Comparison of ENCODE assay signal across 1 cellular context in the genomic region with DNA sequence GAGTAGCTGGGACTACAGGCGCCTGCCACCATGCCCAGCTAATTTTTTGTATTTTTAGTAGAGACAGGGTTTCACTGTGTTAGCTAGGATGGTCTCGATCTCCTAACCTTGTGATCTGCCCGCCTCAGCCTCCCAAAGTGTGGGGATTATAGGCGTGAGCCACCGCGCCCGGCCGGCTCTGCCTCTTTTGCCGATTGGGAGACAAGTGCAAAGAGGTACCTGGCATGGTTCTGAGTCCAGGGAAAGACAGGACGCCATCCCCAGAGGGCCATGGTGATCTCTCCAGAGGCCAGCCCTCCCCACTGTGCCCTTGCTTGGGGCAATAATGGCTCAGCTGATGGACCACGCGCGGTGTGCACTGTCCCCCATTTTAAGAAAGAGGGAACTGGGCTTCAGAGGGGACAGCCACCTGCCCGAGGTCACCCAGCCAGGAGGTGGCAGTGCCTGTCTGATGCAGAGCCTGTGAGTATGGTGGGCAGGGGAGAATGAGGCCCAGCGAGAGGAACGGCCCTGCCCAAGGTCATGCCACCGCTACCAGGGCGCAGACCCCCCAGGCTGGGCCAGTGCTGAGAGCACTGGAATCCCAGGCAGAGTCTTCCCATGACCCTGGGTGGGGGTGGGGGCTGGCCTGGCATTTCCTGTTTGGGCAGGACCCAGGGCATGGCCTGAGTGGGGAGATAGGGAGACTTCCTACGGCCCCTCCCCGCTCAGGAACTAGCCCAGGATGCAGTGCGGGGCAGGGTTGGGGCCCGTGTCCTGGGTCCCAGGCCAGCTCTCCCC.
TF ChIP-seq lines count a peak whose summit lies in the region.

No MANE protein-coding gene starts in this region.

TF ChIP-seq in HepG2, 621 proteins besides CTCF, POLR2A, EP300 and RAD21 (continued from another document and continues in another):
- TF ChIP-seq ZNF567 (CRISPR knock-in tag; IDR thresholded peaks at IDR 0.05; ENCODE audit: borderline replicate concordance) = peak; percentile 82; the same call in 1 of the 2 replicates
- TF ChIP-seq TBX3 (IDR thresholded peaks at IDR 0.05; ENCODE audit: borderline replicate concordance) = no peak
- TF ChIP-seq GPN1 (CRISPR knock-in tag; IDR thresholded peaks at IDR 0.05; ENCODE audit: borderline replicate concordance) = no peak
- peak; percentile 68; the same call in 1 of the 2 replicates for TF ChIP-seq ZNF350 (CRISPR knock-in tag; IDR thresholded peaks at IDR 0.05; ENCODE audit: borderline replicate concordance, low read depth)
- TF ChIP-seq SP4 (CRISPR knock-in tag; IDR thresholded peaks at IDR 0.05) = peak; percentile 29; the same call in 1 of the 2 replicates
- TF ChIP-seq ZBTB7B (CRISPR knock-in tag; IDR thresholded peaks at IDR 0.05) = 0 out of 2 replicates have a peak, but pooled peaks have one; percentile 1
- no peak for TF ChIP-seq LCORL (IDR thresholded peaks at IDR 0.05)
- peak; percentile 54; the same call in 1 of the 2 replicates for TF ChIP-seq LCORL (CRISPR knock-in tag; IDR thresholded peaks at IDR 0.05)
- TF ChIP-seq, protein P1, sequence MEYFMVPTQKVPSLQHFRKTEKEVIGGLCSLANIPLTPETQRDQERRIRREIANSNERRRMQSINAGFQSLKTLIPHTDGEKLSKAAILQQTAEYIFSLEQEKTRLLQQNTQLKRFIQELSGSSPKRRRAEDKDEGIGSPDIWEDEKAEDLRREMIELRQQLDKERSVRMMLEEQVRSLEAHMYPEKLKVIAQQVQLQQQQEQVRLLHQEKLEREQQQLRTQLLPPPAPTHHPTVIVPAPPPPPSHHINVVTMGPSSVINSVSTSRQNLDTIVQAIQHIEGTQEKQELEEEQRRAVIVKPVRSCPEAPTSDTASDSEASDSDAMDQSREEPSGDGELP (IDR thresholded peaks at IDR 0.05; ENCODE audit: borderline replicate concordance, low read depth) = no peak
- TF ChIP-seq, protein P2, sequence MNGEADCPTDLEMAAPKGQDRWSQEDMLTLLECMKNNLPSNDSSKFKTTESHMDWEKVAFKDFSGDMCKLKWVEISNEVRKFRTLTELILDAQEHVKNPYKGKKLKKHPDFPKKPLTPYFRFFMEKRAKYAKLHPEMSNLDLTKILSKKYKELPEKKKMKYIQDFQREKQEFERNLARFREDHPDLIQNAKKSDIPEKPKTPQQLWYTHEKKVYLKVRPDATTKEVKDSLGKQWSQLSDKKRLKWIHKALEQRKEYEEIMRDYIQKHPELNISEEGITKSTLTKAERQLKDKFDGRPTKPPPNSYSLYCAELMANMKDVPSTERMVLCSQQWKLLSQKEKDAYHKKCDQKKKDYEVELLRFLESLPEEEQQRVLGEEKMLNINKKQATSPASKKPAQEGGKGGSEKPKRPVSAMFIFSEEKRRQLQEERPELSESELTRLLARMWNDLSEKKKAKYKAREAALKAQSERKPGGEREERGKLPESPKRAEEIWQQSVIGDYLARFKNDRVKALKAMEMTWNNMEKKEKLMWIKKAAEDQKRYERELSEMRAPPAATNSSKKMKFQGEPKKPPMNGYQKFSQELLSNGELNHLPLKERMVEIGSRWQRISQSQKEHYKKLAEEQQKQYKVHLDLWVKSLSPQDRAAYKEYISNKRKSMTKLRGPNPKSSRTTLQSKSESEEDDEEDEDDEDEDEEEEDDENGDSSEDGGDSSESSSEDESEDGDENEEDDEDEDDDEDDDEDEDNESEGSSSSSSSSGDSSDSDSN (CRISPR knock-in tag; IDR thresholded peaks at IDR 0.05) = peak; percentile 56
- TF ChIP-seq KLF6 (CRISPR knock-in tag; IDR thresholded peaks at IDR 0.05) = no peak
- TF ChIP-seq TCF7 (IDR thresholded peaks at IDR 0.05; ENCODE audit: low read depth) = no peak
- no peak for TF ChIP-seq TCF7L2 (IDR thresholded peaks at IDR 0.05; ENCODE audit: low read depth, low read length)
- TF ChIP-seq XBP1 (CRISPR knock-in tag; IDR thresholded peaks at IDR 0.05) = no peak
- TF ChIP-seq, protein P3, sequence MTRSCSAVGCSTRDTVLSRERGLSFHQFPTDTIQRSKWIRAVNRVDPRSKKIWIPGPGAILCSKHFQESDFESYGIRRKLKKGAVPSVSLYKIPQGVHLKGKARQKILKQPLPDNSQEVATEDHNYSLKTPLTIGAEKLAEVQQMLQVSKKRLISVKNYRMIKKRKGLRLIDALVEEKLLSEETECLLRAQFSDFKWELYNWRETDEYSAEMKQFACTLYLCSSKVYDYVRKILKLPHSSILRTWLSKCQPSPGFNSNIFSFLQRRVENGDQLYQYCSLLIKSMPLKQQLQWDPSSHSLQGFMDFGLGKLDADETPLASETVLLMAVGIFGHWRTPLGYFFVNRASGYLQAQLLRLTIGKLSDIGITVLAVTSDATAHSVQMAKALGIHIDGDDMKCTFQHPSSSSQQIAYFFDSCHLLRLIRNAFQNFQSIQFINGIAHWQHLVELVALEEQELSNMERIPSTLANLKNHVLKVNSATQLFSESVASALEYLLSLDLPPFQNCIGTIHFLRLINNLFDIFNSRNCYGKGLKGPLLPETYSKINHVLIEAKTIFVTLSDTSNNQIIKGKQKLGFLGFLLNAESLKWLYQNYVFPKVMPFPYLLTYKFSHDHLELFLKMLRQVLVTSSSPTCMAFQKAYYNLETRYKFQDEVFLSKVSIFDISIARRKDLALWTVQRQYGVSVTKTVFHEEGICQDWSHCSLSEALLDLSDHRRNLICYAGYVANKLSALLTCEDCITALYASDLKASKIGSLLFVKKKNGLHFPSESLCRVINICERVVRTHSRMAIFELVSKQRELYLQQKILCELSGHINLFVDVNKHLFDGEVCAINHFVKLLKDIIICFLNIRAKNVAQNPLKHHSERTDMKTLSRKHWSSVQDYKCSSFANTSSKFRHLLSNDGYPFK (CRISPR knock-in tag; IDR thresholded peaks at IDR 0.05; ENCODE audit: borderline replicate concordance) = peak; percentile 65; the same call in 1 of the 2 replicates
- TF ChIP-seq XRCC5 (optimal IDR thresholded peaks at IDR 0.05; ENCODE audit: low read length) = no peak
- no peak for TF ChIP-seq ZNF558 (CRISPR knock-in tag; IDR thresholded peaks at IDR 0.05; ENCODE audit: borderline replicate concordance)
- no peak for TF ChIP-seq JUNB (CRISPR knock-in tag; IDR thresholded peaks at IDR 0.05; ENCODE audit: borderline replicate concordance)
- TF ChIP-seq, protein P4, sequence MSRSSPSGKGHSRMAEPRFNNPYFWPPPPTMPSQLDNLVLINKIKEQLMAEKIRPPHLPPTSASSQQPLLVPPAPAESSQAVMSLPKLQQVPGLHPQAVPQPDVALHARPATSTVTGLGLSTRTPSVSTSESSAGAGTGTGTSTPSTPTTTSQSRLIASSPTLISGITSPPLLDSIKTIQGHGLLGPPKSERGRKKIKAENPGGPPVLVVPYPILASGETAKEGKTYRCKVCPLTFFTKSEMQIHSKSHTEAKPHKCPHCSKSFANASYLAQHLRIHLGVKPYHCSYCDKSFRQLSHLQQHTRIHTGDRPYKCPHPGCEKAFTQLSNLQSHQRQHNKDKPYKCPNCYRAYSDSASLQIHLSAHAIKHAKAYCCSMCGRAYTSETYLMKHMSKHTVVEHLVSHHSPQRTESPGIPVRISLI (CRISPR knock-in tag; IDR thresholded peaks at IDR 0.05; ENCODE audit: borderline replicate concordance) = 0 out of 2 replicates have a peak, but pooled peaks have one; percentile 18
- TF ChIP-seq, protein P5, sequence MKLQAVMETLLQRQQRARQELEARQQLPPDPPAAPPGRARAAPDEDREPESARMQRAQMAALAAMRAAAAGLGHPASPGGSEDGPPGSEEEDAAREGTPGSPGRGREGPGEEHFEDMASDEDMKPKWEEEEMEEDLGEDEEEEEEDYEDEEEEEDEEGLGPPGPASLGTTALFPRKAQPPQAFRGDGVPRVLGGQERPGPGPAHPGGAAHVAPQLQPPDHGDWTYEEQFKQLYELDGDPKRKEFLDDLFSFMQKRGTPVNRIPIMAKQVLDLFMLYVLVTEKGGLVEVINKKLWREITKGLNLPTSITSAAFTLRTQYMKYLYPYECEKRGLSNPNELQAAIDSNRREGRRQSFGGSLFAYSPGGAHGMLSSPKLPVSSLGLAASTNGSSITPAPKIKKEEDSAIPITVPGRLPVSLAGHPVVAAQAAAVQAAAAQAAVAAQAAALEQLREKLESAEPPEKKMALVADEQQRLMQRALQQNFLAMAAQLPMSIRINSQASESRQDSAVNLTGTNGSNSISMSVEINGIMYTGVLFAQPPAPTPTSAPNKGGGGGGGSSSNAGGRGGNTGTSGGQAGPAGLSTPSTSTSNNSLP (IDR thresholded peaks at IDR 0.05; ENCODE audit: low read depth, low read length) = no peak
- peak; percentile 32; the same call in 1 of the 2 replicates for TF ChIP-seq SALL1 (CRISPR knock-in tag; IDR thresholded peaks at IDR 0.05)
- no peak for TF ChIP-seq NCOA1 (CRISPR knock-in tag; IDR thresholded peaks at IDR 0.05)
- TF ChIP-seq, protein P6, sequence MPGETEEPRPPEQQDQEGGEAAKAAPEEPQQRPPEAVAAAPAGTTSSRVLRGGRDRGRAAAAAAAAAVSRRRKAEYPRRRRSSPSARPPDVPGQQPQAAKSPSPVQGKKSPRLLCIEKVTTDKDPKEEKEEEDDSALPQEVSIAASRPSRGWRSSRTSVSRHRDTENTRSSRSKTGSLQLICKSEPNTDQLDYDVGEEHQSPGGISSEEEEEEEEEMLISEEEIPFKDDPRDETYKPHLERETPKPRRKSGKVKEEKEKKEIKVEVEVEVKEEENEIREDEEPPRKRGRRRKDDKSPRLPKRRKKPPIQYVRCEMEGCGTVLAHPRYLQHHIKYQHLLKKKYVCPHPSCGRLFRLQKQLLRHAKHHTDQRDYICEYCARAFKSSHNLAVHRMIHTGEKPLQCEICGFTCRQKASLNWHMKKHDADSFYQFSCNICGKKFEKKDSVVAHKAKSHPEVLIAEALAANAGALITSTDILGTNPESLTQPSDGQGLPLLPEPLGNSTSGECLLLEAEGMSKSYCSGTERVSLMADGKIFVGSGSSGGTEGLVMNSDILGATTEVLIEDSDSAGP (CRISPR knock-in tag; IDR thresholded peaks at IDR 0.05; ENCODE audit: borderline replicate concordance) = peak; percentile 47; the same call in 1 of the 2 replicates
- no peak; the same call in 1 of the 2 replicates for TF ChIP-seq NR2F6 (IDR thresholded peaks at IDR 0.05)
- TF ChIP-seq NR2F6 (CRISPR knock-in tag; IDR thresholded peaks at IDR 0.05) = peak; percentile 8; the same call in 1 of the 2 replicates
- TF ChIP-seq, protein P7, sequence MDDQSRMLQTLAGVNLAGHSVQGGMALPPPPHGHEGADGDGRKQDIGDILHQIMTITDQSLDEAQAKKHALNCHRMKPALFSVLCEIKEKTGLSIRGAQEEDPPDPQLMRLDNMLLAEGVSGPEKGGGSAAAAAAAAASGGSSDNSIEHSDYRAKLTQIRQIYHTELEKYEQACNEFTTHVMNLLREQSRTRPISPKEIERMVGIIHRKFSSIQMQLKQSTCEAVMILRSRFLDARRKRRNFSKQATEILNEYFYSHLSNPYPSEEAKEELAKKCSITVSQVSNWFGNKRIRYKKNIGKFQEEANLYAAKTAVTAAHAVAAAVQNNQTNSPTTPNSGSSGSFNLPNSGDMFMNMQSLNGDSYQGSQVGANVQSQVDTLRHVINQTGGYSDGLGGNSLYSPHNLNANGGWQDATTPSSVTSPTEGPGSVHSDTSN (CRISPR knock-in tag; IDR thresholded peaks at IDR 0.05; ENCODE audit: borderline replicate concordance) = no peak
- TF ChIP-seq, protein P8, sequence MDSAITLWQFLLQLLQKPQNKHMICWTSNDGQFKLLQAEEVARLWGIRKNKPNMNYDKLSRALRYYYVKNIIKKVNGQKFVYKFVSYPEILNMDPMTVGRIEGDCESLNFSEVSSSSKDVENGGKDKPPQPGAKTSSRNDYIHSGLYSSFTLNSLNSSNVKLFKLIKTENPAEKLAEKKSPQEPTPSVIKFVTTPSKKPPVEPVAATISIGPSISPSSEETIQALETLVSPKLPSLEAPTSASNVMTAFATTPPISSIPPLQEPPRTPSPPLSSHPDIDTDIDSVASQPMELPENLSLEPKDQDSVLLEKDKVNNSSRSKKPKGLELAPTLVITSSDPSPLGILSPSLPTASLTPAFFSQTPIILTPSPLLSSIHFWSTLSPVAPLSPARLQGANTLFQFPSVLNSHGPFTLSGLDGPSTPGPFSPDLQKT (CRISPR knock-in tag; IDR thresholded peaks at IDR 0.05; ENCODE audit: borderline replicate concordance) = no peak
- TF ChIP-seq HHEX (CRISPR knock-in tag; IDR thresholded peaks at IDR 0.05) = no peak
- TF ChIP-seq MIER3 (CRISPR knock-in tag; IDR thresholded peaks at IDR 0.05; ENCODE audit: borderline replicate concordance) = no peak
- TF ChIP-seq ARNT2 (CRISPR knock-in tag; IDR thresholded peaks at IDR 0.05; ENCODE audit: low read depth) = 0 out of 2 replicates have a peak, but pooled peaks have one; percentile 49
- peak; percentile 74 for TF ChIP-seq ZNF143 (CRISPR knock-in tag; IDR thresholded peaks at IDR 0.05)
- peak; percentile 66; the same call in 1 of the 2 replicates for TF ChIP-seq ETV5 (CRISPR knock-in tag; IDR thresholded peaks at IDR 0.05; ENCODE audit: borderline replicate concordance)
- no peak for TF ChIP-seq SP2 (CRISPR knock-in tag; IDR thresholded peaks at IDR 0.05)
- no peak for TF ChIP-seq ZSCAN25 (CRISPR knock-in tag; IDR thresholded peaks at IDR 0.05)
- 0 out of 2 replicates have a peak, but pooled peaks have one; percentile 56 for TF ChIP-seq CHCHD3 (CRISPR knock-in tag; IDR thresholded peaks at IDR 0.05)
- TF ChIP-seq, protein P9, sequence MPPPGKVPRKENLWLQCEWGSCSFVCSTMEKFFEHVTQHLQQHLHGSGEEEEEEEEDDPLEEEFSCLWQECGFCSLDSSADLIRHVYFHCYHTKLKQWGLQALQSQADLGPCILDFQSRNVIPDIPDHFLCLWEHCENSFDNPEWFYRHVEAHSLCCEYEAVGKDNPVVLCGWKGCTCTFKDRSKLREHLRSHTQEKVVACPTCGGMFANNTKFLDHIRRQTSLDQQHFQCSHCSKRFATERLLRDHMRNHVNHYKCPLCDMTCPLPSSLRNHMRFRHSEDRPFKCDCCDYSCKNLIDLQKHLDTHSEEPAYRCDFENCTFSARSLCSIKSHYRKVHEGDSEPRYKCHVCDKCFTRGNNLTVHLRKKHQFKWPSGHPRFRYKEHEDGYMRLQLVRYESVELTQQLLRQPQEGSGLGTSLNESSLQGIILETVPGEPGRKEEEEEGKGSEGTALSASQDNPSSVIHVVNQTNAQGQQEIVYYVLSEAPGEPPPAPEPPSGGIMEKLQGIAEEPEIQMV (CRISPR knock-in tag; IDR thresholded peaks at IDR 0.05; ENCODE audit: low read depth) = no peak
